In the genomic region with DNA sequence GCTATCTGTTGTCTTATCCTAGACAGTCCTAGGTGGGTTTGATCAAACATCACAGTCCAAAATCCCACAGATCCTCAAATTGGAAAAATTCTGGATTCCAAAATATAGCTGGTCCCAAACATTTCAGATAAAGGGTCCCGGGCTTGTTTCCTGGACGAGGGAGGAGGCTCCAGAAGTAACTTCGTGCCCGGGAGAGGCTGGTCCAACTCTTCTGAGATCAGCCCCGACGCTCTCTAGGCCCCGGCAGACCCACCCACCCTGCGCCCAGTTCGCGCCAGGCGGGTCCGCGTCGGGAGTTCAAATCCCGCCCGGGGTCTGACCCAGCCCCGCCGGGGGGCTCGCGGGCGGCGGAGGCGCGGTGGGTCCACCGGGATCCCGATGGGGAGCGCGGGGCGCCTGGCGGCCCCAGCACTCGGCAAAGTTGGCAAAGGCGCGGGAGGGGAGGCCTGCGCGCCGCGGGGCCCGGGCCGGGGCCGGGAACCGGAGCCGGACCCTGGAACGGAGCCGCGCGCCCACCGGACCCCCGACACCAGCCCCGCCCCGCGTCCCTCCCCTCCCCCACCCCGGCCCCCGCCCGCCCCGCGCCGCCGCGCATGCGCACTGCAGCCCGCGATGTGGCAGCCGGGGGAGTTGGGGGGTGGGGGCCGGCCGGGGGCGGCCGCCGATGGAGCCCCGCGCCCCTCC, we compare ENCODE assay signal across 8 cellular contexts. TPM values are rescaled to one million over a fixed set of nuclear protein-coding genes. Genes with fewer than 3 reads are reported as not detected.
DNase-seq lines count a peak whose midpoint lies in the region; ATAC-seq and TF ChIP-seq lines count a peak whose summit lies in the region.

No MANE protein-coding gene starts in this region.

- H3K36me3 ChIP-seq in DOHH2 (ENCODE audit: control insufficient read depth, low read length) (peaks cover 40% of the 10 kb centered on the region), KOPT-K1 (ENCODE audit: insufficient read depth, low read length) (peaks cover 33% of the 10 kb centered on the region; the same call in 1 of the 2 replicates)

- peaks cover 51% of the 10 kb centered on the region for H3K79me2 ChIP-seq in DOHH2 (ENCODE audit: control insufficient read depth, low read length)

- peak overlapping the region; percentile 92 for H3K27ac Mint-ChIP-seq in activated T-helper 17 cell treated with anti-CD3 and anti-CD28 coated beads, Interleukin-2, amount 50 U/mL, for 72 hours

- H3K27ac ChIP-seq in DOHH2 (ENCODE audit: low read depth, low read length) (no peak overlapping the region), KOPT-K1 (ENCODE audit: low read depth, low read length, poor library complexity, severe bottlenecking) (peak overlapping the region; percentile 47)

- H3K36me3 Mint-ChIP-seq in activated T-helper 17 cell treated with anti-CD3 and anti-CD28 coated beads, Interleukin-2, amount 50 U/mL, for 72 hours (ENCODE audit: low read depth): peaks cover 21% of the 10 kb centered on the region

- intact Hi-C loops in left cardiac atrium (cut with DNase I): no loop called here

- no peaks in the 10 kb centered on the region for H3K9me2 ChIP-seq in DOHH2 (replicated peaks; ENCODE audit: control insufficient read depth, low read length)

- no peaks in the 10 kb centered on the region for H3K27me3 ChIP-seq in DOHH2 (ENCODE audit: control insufficient read depth, low read length)

- H3K4me1 ChIP-seq in DOHH2 (ENCODE audit: control insufficient read depth, low read length): peaks cover 24% of the 10 kb centered on the region

- no peaks in the 10 kb centered on the region for H3K27me3 Mint-ChIP-seq in activated T-helper 17 cell treated with anti-CD3 and anti-CD28 coated beads, Interleukin-2, amount 50 U/mL, for 72 hours

- H4K20me1 ChIP-seq in DOHH2 (ENCODE audit: control insufficient read depth, insufficient read depth, low read depth, low read length): 0 out of 2 replicates have a peak, but pooled peaks cover 4% of the 10 kb centered on the region

- peaks cover 3% of the 10 kb centered on the region; the same call in 1 of the 2 replicates for H3K9me3 ChIP-seq in DOHH2 (ENCODE audit: control insufficient read depth, insufficient read depth, low read length)
- no peaks in the 10 kb centered on the region for H3K9me3 ChIP-seq in KOPT-K1 (ENCODE audit: insufficient read depth, low read length, poor library complexity, severe bottlenecking)

- H3K4me3 ChIP-seq in DOHH2 (ENCODE audit: low read length): peak overlapping the region; percentile 67

- DNase-seq in left cardiac atrium: no peak
- peak; percentile 50 for DNase-seq in retina
- no peak for DNase-seq in middle frontal gyrus (ENCODE audit: extremely low spot score, low spot score)
- no peak for DNase-seq in SKM-1 (lab: John Stamatoyannopoulos, UW; ENCODE audit: unreplicated experiment)

- 0 out of 2 replicates have a peak, but pooled peaks cover 2% of the 10 kb centered on the region for H3F3A ChIP-seq in DOHH2 (ENCODE audit: control insufficient read depth, insufficient read depth)

- H3K4me3 Mint-ChIP-seq in activated T-helper 17 cell treated with anti-CD3 and anti-CD28 coated beads, Interleukin-2, amount 50 U/mL, for 72 hours: peak overlapping the region; percentile 91

- TF ChIP-seq CTCF in DOHH2 (IDR thresholded peaks at IDR 0.05; ENCODE audit: low read depth, low read length, poor library complexity, severe bottlenecking): no peak

- peak; percentile 12 for ATAC-seq in GM21515 (IDR thresholded peaks at IDR 0.05; ENCODE audit: unreplicated experiment)
- peak; percentile 57 for ATAC-seq in activated T-helper 17 cell treated with anti-CD3 and anti-CD28 coated beads, Interleukin-2, amount 50 U/mL, for 72 hours (replicated peaks)
- peak; percentile 21 to 36 for ATAC-seq in left cardiac atrium

- H3K4me2 ChIP-seq in DOHH2 (ENCODE audit: low read length): peak overlapping the region; percentile 71

- peaks cover 27% of the 10 kb centered on the region for H3K4me1 Mint-ChIP-seq in activated T-helper 17 cell treated with anti-CD3 and anti-CD28 coated beads, Interleukin-2, amount 50 U/mL, for 72 hours

- H3K9me3 Mint-ChIP-seq in activated T-helper 17 cell treated with anti-CD3 and anti-CD28 coated beads, Interleukin-2, amount 50 U/mL, for 72 hours: peaks cover 6% of the 10 kb centered on the region

RNA-seq across cellular contexts. Expression of a gene that starts 0.5 kb away (rescaled TPM):
- 10 to 100 TPM; 23.2 TPM for total RNA-seq in activated T-helper 17 cell treated with anti-CD3 and anti-CD28 coated beads, Interleukin-2, amount 50 U/mL, for 72 hours
- total RNA-seq in left cardiac atrium: 10 to 100 TPM; 18.2 to 25.0 TPM

RNA-seq across cellular contexts. Expression of a gene that starts 52.9 kb away (rescaled TPM):
- total RNA-seq in activated T-helper 17 cell treated with anti-CD3 and anti-CD28 coated beads, Interleukin-2, amount 50 U/mL, for 72 hours: 1 to 10 TPM; 1.3 to 3.8 TPM
- total RNA-seq in left cardiac atrium: under 1 TPM; 0.76 to 0.85 TPM
